ENCODE assay signal across 9 cellular contexts in the genomic region with DNA sequence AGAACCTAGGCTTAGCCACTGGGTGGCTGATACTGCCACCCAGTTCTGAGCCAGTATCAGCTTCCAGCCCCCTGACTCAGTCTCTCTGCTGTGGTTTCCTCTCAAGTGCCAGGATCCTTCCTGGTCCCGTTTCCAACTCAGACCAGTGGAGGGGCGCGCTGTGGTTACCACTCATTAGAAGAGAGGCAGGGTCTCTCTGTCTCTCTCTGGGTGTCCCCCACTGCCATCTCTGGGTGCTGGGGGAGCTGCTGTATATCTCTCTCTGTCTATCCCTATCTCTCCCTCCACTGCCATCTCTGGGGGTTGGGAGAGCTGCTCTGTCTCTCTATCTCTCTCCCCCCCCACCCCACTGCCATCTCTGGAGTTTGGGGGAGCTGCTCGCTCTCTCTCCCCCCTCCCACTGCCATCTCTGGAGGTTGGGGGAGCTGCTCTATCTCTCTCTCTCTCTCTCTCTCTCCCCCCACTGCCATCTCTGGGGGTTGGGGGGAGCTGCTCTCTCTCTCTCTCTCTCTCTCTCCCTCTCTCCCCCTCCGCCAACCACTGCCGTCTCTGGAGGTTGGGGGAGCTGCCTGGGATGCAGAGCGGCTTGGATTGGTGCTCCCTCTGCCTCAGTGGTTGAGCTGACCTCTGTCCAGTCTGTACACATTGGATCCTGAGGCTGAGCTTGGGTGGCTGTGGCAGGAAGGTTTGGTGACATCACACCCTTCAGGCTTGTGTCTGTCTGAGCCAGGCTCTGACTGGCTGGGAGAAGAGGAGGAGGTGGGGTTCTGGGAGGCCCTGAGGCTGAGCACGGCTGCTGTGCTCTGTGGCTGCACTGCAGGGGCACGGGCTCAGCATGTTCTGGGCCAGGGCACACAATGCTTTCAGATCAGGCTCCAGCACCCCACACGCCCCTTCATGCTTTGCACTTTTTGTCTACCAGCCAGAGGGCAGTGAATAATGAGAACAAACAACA.
A peak's percentile ranks its signal among the peaks of the same experiment; 100 is the strongest.
DNase-seq lines count a peak whose midpoint lies in the region; ATAC-seq and TF ChIP-seq lines count a peak whose summit lies in the region.
"Had no signal": no experiment of that assay in that cellular context is flagged by ENCODE, and none has a peak within 500 bp of the region (broad histone marks: within the 10 kb centered on the region; RNA-seq: fewer than 3 reads in every experiment).

No MANE protein-coding gene starts in this region.

- no peak for TF ChIP-seq EP300 in Ishikawa (IDR thresholded peaks at IDR 0.05; ENCODE audit: borderline replicate concordance)

- 71 to 75% methylated on average over 10 of the region's 10 CpGs for WGBS in lung, 2 donors

- H3K27me3 ChIP-seq in lung (ENCODE audit: control insufficient read depth, insufficient read depth), result no peaks in the 10 kb centered on the region
- H3K27me3 ChIP-seq: breast epithelium had no signal

- H3K9me3 ChIP-seq in lung (ENCODE audit: control insufficient read depth in 2 of 2, insufficient read depth in 1 of 2, low read length in 1 of 2), result peaks cover 0 to 7% of the 10 kb centered on the region in 2 donors
- H3K9me3 ChIP-seq: breast epithelium had no signal

- H3K4me3 ChIP-seq in lung, result no peak overlapping the region

- DNase-seq in A172 (ENCODE audit: low spot score) (peak; percentile 13), lung (ENCODE audit: low spot score) (no peak), CD1c-positive myeloid dendritic cell (ENCODE audit: extremely low spot score) (no peak), dedifferentiated amniotic fluid mesenchymal stem cell (ENCODE audit: extremely low spot score) (no peak), GM19240 (ENCODE audit: insufficient read length, low spot score) (no peak)

- no peaks in the 10 kb centered on the region for H3K36me3 ChIP-seq in lung (ENCODE audit: control insufficient read depth in 2 of 2, insufficient read depth in 2 of 2, low read length in 2 of 2)
- H3K36me3 ChIP-seq: breast epithelium had no signal

- H3K4me1 ChIP-seq in lung (ENCODE audit: control insufficient read depth in 2 of 2, insufficient read depth in 2 of 2, low read length in 2 of 2), result peaks cover 0 to 2% of the 10 kb centered on the region in 2 donors
- H3K4me1 ChIP-seq: breast epithelium had no signal

- peak overlapping the region; percentile 92 for H3K27ac ChIP-seq in angular gyrus (ENCODE audit: low read depth, low read length)
- H3K27ac ChIP-seq in lung (ENCODE audit: low read depth in 1 of 2, low read length in 1 of 2), result no peak overlapping the region
- H3K27ac ChIP-seq: breast epithelium had no signal

- TF ChIP-seq CTCF in lung (IDR thresholded peaks at IDR 0.05; ENCODE audit: control extremely low read depth, extremely low read depth), result no peak

- ATAC-seq in lung (ENCODE audit: insufficient read depth, low FRiP score) (peak; percentile 42), GM19397 (IDR thresholded peaks at IDR 0.05; ENCODE audit: unreplicated experiment) (no peak)

- no peak for TF ChIP-seq RAD21 in Ishikawa (IDR thresholded peaks at IDR 0.05; ENCODE audit: low read depth)

TF ChIP-seq in Ishikawa, 13 proteins besides CTCF, POLR2A, EP300 and RAD21:
- TF ChIP-seq, protein P1, sequence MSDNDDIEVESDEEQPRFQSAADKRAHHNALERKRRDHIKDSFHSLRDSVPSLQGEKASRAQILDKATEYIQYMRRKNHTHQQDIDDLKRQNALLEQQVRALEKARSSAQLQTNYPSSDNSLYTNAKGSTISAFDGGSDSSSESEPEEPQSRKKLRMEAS (IDR thresholded peaks at IDR 0.05), result 0 out of 2 replicates have a peak, but pooled peaks have one; percentile 28
- no peak for TF ChIP-seq NFIC (IDR thresholded peaks at IDR 0.05)
